Comparison of ENCODE assay signal across 1 cellular context in genomic region chr4:118772149-118773081, GRCh38.
TF ChIP-seq lines count a peak whose summit lies in the region.

No MANE protein-coding gene starts in this region.

TF ChIP-seq in GM12878, 131 proteins besides CTCF, POLR2A, EP300 and RAD21 (continued from another document):
- TF ChIP-seq MLLT1 (IDR thresholded peaks at IDR 0.05), result no peak
- TF ChIP-seq SMC3 (IDR thresholded peaks at IDR 0.05; ENCODE audit: borderline replicate concordance, low read length), result peak; percentile 56; the same call in 1 of the 2 replicates
TF ChIP-seq in GM12878: peak in this region for 1.
